8 cellular contexts compared by ENCODE assay signal in genomic region chr14:89365071-89365801, GRCh38. TPM values are rescaled to one million over a fixed set of nuclear protein-coding genes. Genes with fewer than 3 reads are reported as not detected.
DNase-seq lines count a peak whose midpoint lies in the region; ATAC-seq and TF ChIP-seq lines count a peak whose summit lies in the region.

No MANE protein-coding gene starts in this region.

- H3K4me1 Mint-ChIP-seq in activated CD4-positive, alpha-beta memory T cell treated with anti-CD3 and anti-CD28 coated beads for 36 hours (ENCODE audit: low read depth): peaks cover 53% of the 10 kb centered on the region

- TF ChIP-seq CTCF in heart right ventricle (IDR thresholded peaks at IDR 0.05): no peak

- H3K27me3 ChIP-seq in heart right ventricle: no peaks in the 10 kb centered on the region

- H3K27ac Mint-ChIP-seq in activated CD4-positive, alpha-beta memory T cell treated with anti-CD3 and anti-CD28 coated beads for 36 hours: peak overlapping the region; percentile 93

- DNase-seq in AML-193 (lab: John Stamatoyannopoulos, UW) (peak; percentile 51), heart right ventricle (peak in 1 of 2 donors; percentile 51), DMS153 treated with DMSO at 0.1 percent for 48 hours (lab: John Stamatoyannopoulos, UW; ENCODE audit: unreplicated experiment) (no peak), RPMI8226 (no peak)
- DNase-seq in activated CD4-positive, alpha-beta memory T cell treated with anti-CD3 and anti-CD28 coated beads for 36 hours: peak; percentile 73
- peak; percentile 17 for DNase-seq in stimulated activated CD8-positive, alpha-beta memory T cell treated with anti-CD3 and anti-CD28 coated beads, Interleukin-12 subunit alpha, Interleukin-12 subunit beta, amount 100 ng/mL, for 24 hours (ENCODE audit: extremely low read depth)

- 58% methylated on average over 13 of the region's 13 CpGs for WGBS in heart right ventricle, 2 donors

- intact Hi-C loops in activated CD4-positive, alpha-beta memory T cell treated with anti-CD3 and anti-CD28 coated beads for 36 hours (cut with micrococcal nuclease): loop anchor here (1.0 to 10.0 kb wide), 6 partner anchors 23 to 591 kb away; no protein-coding TSS in a partner anchor
- intact Hi-C loops in heart right ventricle (cut with DNase I): no loop called here

- peaks cover 22 to 72% (median 59%) of the 10 kb centered on the region in 9 donors for H3K4me1 ChIP-seq in heart right ventricle

- no peaks in the 10 kb centered on the region for H3K9me3 ChIP-seq in heart right ventricle

- no peaks in the 10 kb centered on the region for H3K27me3 Mint-ChIP-seq in activated CD4-positive, alpha-beta memory T cell treated with anti-CD3 and anti-CD28 coated beads for 36 hours

- H3K36me3 Mint-ChIP-seq in activated CD4-positive, alpha-beta memory T cell treated with anti-CD3 and anti-CD28 coated beads for 36 hours: peaks cover 12% of the 10 kb centered on the region

- peak overlapping the region; percentile 73 for H3K4me3 Mint-ChIP-seq in activated CD4-positive, alpha-beta memory T cell treated with anti-CD3 and anti-CD28 coated beads for 36 hours

- peak overlapping the region in 1 of 10 donors; percentile 26 for H3K4me3 ChIP-seq in heart right ventricle

- H3K27ac ChIP-seq in heart right ventricle: peak overlapping the region in 5 of 10 donors; percentile 2 to 67 (median 24)

- ATAC-seq in GM19463 (IDR thresholded peaks at IDR 0.05; ENCODE audit: unreplicated experiment) (peak; percentile 88), HG03571 (IDR thresholded peaks at IDR 0.05; ENCODE audit: unreplicated experiment) (peak; percentile 93), heart right ventricle (peak in 7 of 8 donors; percentile 53 to 87 (median 68))

- CTCF ChIA-PET in activated CD4-positive, alpha-beta memory T cell treated with anti-CD3 and anti-CD28 coated beads for 36 hours (lab: Charles Lee): interaction anchor here (0.5 to 1.7 kb wide), 3 partner anchors 21 to 43 kb away, joined by 3 to 4 read pairs (median 4); no protein-coding TSS in a partner anchor

- no peaks in the 10 kb centered on the region for H3K36me3 ChIP-seq in heart right ventricle

- H3K9me3 Mint-ChIP-seq in activated CD4-positive, alpha-beta memory T cell treated with anti-CD3 and anti-CD28 coated beads for 36 hours: peaks cover 11% of the 10 kb centered on the region

- POLR2A ChIA-PET in activated CD4-positive, alpha-beta memory T cell treated with anti-CD3 and anti-CD28 coated beads for 36 hours (lab: Charles Lee): interaction anchor here (0.5 to 0.7 kb wide), 2 partner anchors 70 to 88 kb away, joined by 3 read pairs; no protein-coding TSS in a partner anchor

RNA-seq across cellular contexts. Expression of gene FOXN3, which starts 51.8 kb away (rescaled TPM):
- 10 to 100 TPM; 59.1 to 63.5 TPM for total RNA-seq in activated CD4-positive, alpha-beta memory T cell treated with anti-CD3 and anti-CD28 coated beads for 36 hours
- total RNA-seq in heart right ventricle: 100 to 1,000 TPM in 8 of 10 donors, 10 to 100 TPM in 2; 87.5 to 150 (median 114) TPM
- polyA plus RNA-seq in heart right ventricle: 10 to 100 TPM; 13.0 to 21.1 TPM

Comparison
In these comparisons a context has a peak if more than half of its experiments do, and no peak if none do; other contexts are left out.
1. DNase-seq: peak in AML-193 (2 of 2), activated CD4-positive, alpha-beta memory T cell treated with anti-CD3 and anti-CD28 coated beads for 36 hours (single experiment) and stimulated activated CD8-positive, alpha-beta memory T cell treated with anti-CD3 and anti-CD28 coated beads, Interleukin-12 subunit alpha, Interleukin-12 subunit beta, amount 100 ng/mL, for 24 hours (single experiment); none in DMS153 treated with DMSO at 0.1 percent for 48 hours (single experiment) and RPMI8226 (single experiment).
2. Peak in every context shown above with its lines, with median percentiles within 50 percentile points of each other: ATAC-seq.